ENCODE assay signal across 7 cellular contexts in the genomic region with DNA sequence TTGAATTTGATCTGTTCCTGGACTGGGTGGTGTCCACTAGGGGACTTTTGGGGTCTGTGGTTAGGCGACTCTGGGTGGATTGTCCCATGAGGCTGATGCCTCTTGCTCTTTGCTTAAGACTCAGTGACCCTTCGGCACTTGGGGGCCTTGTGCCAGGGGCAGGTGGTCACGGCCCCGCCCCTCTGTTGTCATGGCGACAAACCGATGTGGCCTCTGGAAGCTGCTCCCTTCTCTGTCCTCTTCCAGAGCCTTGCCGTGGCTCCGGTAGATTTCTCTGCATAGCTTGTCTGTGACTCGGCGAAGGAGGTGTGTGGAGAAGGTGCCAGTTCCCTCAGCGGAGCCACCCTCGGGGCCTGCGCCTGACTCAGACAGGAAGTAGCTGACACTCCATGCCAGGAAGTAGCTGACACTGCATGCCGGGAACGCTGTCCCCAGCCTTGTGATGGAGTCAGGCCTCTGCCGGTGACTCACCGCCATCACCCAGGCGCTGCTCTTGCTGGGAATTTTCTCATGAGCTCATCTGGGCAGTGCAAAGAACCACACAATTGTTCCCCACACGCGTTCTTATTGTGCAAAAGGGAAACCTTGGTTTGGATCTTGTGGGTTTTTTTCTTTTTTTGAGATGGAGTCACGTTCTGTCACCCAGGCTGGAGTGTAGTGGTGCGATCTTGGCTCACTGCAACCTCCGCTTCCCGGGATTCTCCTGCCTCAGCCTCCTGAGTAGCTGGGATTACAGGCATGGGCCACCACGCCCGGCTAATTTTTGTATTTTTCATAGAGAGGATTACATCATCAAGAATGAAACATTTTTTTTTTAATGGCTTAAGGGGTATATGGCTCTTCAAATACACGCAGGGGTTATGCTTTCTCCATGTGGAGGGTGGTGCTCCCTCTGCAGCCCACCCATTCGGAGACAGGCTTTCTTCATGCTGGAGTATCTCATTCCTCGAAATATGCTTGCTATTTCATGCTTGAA.
DNase-seq lines count a peak whose midpoint lies in the region; ATAC-seq and TF ChIP-seq lines count a peak whose summit lies in the region.

No MANE protein-coding gene starts in this region.

- peak; percentile 65 for ATAC-seq in GM18867 (IDR thresholded peaks at IDR 0.05; ENCODE audit: unreplicated experiment)
- peak; percentile 76 for ATAC-seq in HG03108 (IDR thresholded peaks at IDR 0.05; ENCODE audit: unreplicated experiment)
- ATAC-seq in heart left ventricle: peak; percentile 88 to 99 (median 98)

- H3K9me3 ChIP-seq in adipocyte (ENCODE audit: control insufficient read depth, low read length) (no peaks in the 10 kb centered on the region), heart left ventricle (no peaks in the 10 kb centered on the region)

- peak in 1 of 2 donors; percentile 44 for TF ChIP-seq POLR2A in heart left ventricle (IDR thresholded peaks at IDR 0.05)

- intact Hi-C loops in heart left ventricle (cut with DNase I): no loop called here

- H3K4me1 ChIP-seq in adipocyte (ENCODE audit: control insufficient read depth, insufficient read depth, low read length) (peaks cover 29% of the 10 kb centered on the region), heart left ventricle (peaks cover 0 to 36% (median 7%) of the 10 kb centered on the region in 12 donors)

- peak in 2 of 12 donors; percentile 3 to 13 for TF ChIP-seq CTCF in heart left ventricle (IDR thresholded peaks at IDR 0.05)

- H3K27me3 ChIP-seq in adipocyte (replicated peaks; ENCODE audit: control insufficient read depth, insufficient read depth, low read length) (no peaks in the 10 kb centered on the region), heart left ventricle (no peaks in the 10 kb centered on the region)

- H3K36me3 ChIP-seq in adipocyte (ENCODE audit: control insufficient read depth, insufficient read depth, low read length, severe bottlenecking) (no peaks in the 10 kb centered on the region), heart left ventricle (no peaks in the 10 kb centered on the region)

- peak overlapping the region in 11 of 12 donors; percentile 37 to 94 (median 71) for H3K27ac ChIP-seq in heart left ventricle

- DNase-seq in SW 1271 (lab: John Stamatoyannopoulos, UW): peak; percentile 96
- peak; percentile 93 for DNase-seq in adipocyte (ENCODE audit: low read depth)
- peak; percentile 86 to 97 (median 92) for DNase-seq in heart left ventricle
- DNase-seq in putamen (ENCODE audit: low spot score): peak; percentile 63
- DNase-seq in ureter (ENCODE audit: low spot score): peak; percentile 92

- peak overlapping the region; percentile 78 for H3K4me3 ChIP-seq in adipocyte (ENCODE audit: low read length)
- peak overlapping the region in 7 of 12 donors; percentile 11 to 45 (median 38) for H3K4me3 ChIP-seq in heart left ventricle

- H3K9ac ChIP-seq in adipocyte (ENCODE audit: low read length): peak overlapping the region; percentile 73

- 53 to 65% (median 54%) methylated on average over 24 to 29 of the region's 29 CpGs for WGBS in heart left ventricle, 4 donors

Comparison
In these comparisons a context has a peak if more than half of its experiments do, and no peak if none do; other contexts are left out.
1. Peak in every context shown above with its lines: DNase-seq, ATAC-seq, H3K4me3 ChIP-seq and H3K27ac ChIP-seq.